9 cellular contexts compared by ENCODE assay signal in genomic region chr1:51644533-51645197, GRCh38. TPM values are rescaled to one million over a fixed set of nuclear protein-coding genes. Genes with fewer than 3 reads are reported as not detected.
A peak's percentile ranks its signal among the peaks of the same experiment; 100 is the strongest.
DNase-seq lines count a peak whose midpoint lies in the region; ATAC-seq, FAIRE-seq and TF ChIP-seq lines count a peak whose summit lies in the region.
"Had no signal": no experiment of that assay in that cellular context is flagged by ENCODE, and none has a peak within 500 bp of the region (broad histone marks: within the 10 kb centered on the region; RNA-seq: fewer than 3 reads in every experiment).

No MANE protein-coding gene starts in this region.

- CTCF ChIA-PET in A549 (lab: Yijun Ruan, JAX), result interaction anchor here (0.9 to 1.2 kb wide), 2 partner anchors 13 to 21 kb away, joined by 3 read pairs; no protein-coding TSS in a partner anchor

- intact Hi-C loops in breast epithelium (cut with DNase I; ENCODE audit: low total_unique reads), result no loop called here

- H3K27ac ChIP-seq in A549, result peak overlapping the region; percentile 83 to 90
- H3K27ac ChIP-seq in breast epithelium, result peak overlapping the region; percentile 89 to 95

- no peak for TF ChIP-seq CTCF in A549 (IDR thresholded peaks at IDR 0.05)
- no peak for TF ChIP-seq CTCF in breast epithelium (IDR thresholded peaks at IDR 0.05)
- TF ChIP-seq CTCF in kidney epithelial cell (IDR thresholded peaks at IDR 0.05; ENCODE audit: insufficient read depth, low read length, poor library complexity, severe bottlenecking), result no peak

- FAIRE-seq in A549 (lab: Jason Lieb, UNC), result no peak
- FAIRE-seq in HTR-8/SVneo (lab: Jason Lieb, UNC), result no peak

- H3K4me3 ChIP-seq in A549 (0 out of 3 replicates have a peak overlapping the region, but pooled peaks have one; percentile 21), breast epithelium (no peak overlapping the region), kidney epithelial cell (ENCODE audit: low read depth, low read length) (no peak overlapping the region)

- H3K27me3 ChIP-seq in breast epithelium (no peaks in the 10 kb centered on the region), kidney epithelial cell (ENCODE audit: control insufficient read depth, insufficient read depth, low read length) (no peaks in the 10 kb centered on the region)

- H3K9me3 ChIP-seq in A549, result no peaks in the 10 kb centered on the region
- H3K9me3 ChIP-seq in breast epithelium, result no peaks in the 10 kb centered on the region

- TF ChIP-seq RAD21 in A549 (conservative IDR thresholded peaks at IDR 0.05 in 1 of 2, IDR thresholded peaks at IDR 0.05 in 1 of 2), result no peak

- peak overlapping the region; percentile 82 for H3K4me2 ChIP-seq in A549

- TF ChIP-seq POLR2A in A549 (IDR thresholded peaks at IDR 0.05; ENCODE audit: low read length) (no peak), breast epithelium (IDR thresholded peaks at IDR 0.05) (no peak)

- H3K4me1 ChIP-seq in A549 (peaks cover 62% of the 10 kb centered on the region), breast epithelium (peaks cover 0 to 12% of the 10 kb centered on the region in 2 donors)

- no peak for TF ChIP-seq EP300 in A549 (IDR thresholded peaks at IDR 0.05)

- DNase-seq in A549 (ENCODE audit: low read depth in 1 of 2, low spot score in 1 of 2), result peak; percentile 25 to 63
- peak; percentile 30 for DNase-seq in HTR-8/SVneo (ENCODE audit: insufficient read length, low spot score)
- no peak for DNase-seq in breast epithelium (ENCODE audit: low spot score in 2 of 2)
- peak; percentile 43 for DNase-seq in kidney epithelial cell (ENCODE audit: low read depth)
- DNase-seq in DMS153 treated with DMSO at 0.1 percent for 48 hours (lab: John Stamatoyannopoulos, UW; ENCODE audit: unreplicated experiment), result no peak
- DNase-seq: NCI-H1694 treated with DMSO at 0.1 percent for 48 hours had no signal

- H3K36me3 ChIP-seq in breast epithelium, result no peaks in the 10 kb centered on the region
- no peaks in the 10 kb centered on the region for H3K36me3 ChIP-seq in kidney epithelial cell (ENCODE audit: control insufficient read depth, insufficient read depth, low read length)

- WGBS in A549 (ENCODE audit: missing lambda C conversion rate), result 0% methylated on average over 10 of the region's 10 CpGs

- POLR2A ChIA-PET in A549 (lab: Yijun Ruan, JAX), result interaction anchor here (1.6 kb wide), 1 partner anchor 84 kb away, joined by 3 read pairs; no protein-coding TSS in a partner anchor

- peak; percentile 63 to 78; a peak in 4 of 6 replicates for ATAC-seq in A549
- ATAC-seq in HG02852 (IDR thresholded peaks at IDR 0.05; ENCODE audit: unreplicated experiment), result no peak
- ATAC-seq in HG03439 (IDR thresholded peaks at IDR 0.05; ENCODE audit: unreplicated experiment), result no peak
- ATAC-seq in GM21825 (IDR thresholded peaks at IDR 0.05; ENCODE audit: unreplicated experiment), result no peak

TF ChIP-seq in A549, 52 proteins besides CTCF, POLR2A, EP300 and RAD21:
- TF ChIP-seq JUN (IDR thresholded peaks at IDR 0.05) (peak in 1 of 2 experiments; percentile 31; a peak in 1 of 5 replicates), JUNB (IDR thresholded peaks at IDR 0.05) (no peak), FOSL2 (IDR thresholded peaks at IDR 0.05) (0 out of 2 replicates have a peak, but pooled peaks have one; percentile 42), FOSL2 (CRISPR knock-in tag; IDR thresholded peaks at IDR 0.05) (peak; percentile 68)

RNA-seq across cellular contexts. Expression of gene OSBPL9, which starts 27.8 kb away (rescaled TPM):
- polyA plus RNA-seq in A549 (2011; rRNA removed) (93.7 and 108 TPM in 2 replicates), A549 (2017; fragmentation: RNase III; extraction: RNeasy Plus Mini Kit Qiagen cat#74134 plus additional on column Dnase treatment) (45.1 to 52.9 TPM (median 52.6 TPM) in 3 replicates)
- 21.0 and 30.1 TPM in 2 replicates for polyA plus RNA-seq in A549 (2012; cell fraction: cytosol; rRNA removed)
- polyA plus RNA-seq in A549 (2012; cell fraction: nucleus; rRNA removed), result 12.7 and 18.9 TPM in 2 replicates
- polyA minus RNA-seq in A549 (2011; rRNA and poly(A)+ RNA removed), result 139 and 185 TPM in 2 replicates
- total RNA-seq in breast epithelium (100 to 1,000 TPM; 107 to 213 (median 136) TPM), kidney epithelial cell (85.1 and 94.1 TPM in 2 replicates)

Comparison
In these comparisons a context has a peak if more than half of its experiments do, and no peak if none do; other contexts are left out.
1. ATAC-seq: peak in A549 (2 of 2); none in HG02852 (single experiment), HG03439 (single experiment) and GM21825 (single experiment).
2. DNase-seq: peak in A549 (2 of 2), HTR-8/SVneo (single experiment) and kidney epithelial cell (single experiment); none in breast epithelium (0 of 2) and DMS153 treated with DMSO at 0.1 percent for 48 hours (single experiment).